Comparison of ENCODE assay signal across 16 cellular contexts in genomic region chr5:180153099-180153498, GRCh38. TPM values are rescaled to one million over a fixed set of nuclear protein-coding genes. Genes with fewer than 3 reads are reported as not detected.
DNase-seq lines count a peak whose midpoint lies in the region; ATAC-seq and TF ChIP-seq lines count a peak whose summit lies in the region.
"Had no signal": no experiment of that assay in that cellular context is flagged by ENCODE, and none has a peak within 500 bp of the region (broad histone marks: within the 10 kb centered on the region; RNA-seq: fewer than 3 reads in every experiment).

No MANE protein-coding gene starts in this region.

- no peak for ATAC-seq in HG03025 (IDR thresholded peaks at IDR 0.05; ENCODE audit: low FRiP score, unreplicated experiment)

- H3K9me3 Mint-ChIP-seq in osteocyte (ENCODE audit: unreplicated experiment), result peaks cover 9% of the 10 kb centered on the region

- H3K27ac ChIP-seq in esophagus muscularis mucosa (replicated peaks in 1 of 4), result no peak overlapping the region

- no peak for TF ChIP-seq EP300 in esophagus muscularis mucosa (IDR thresholded peaks at IDR 0.05)

- H3K27me3 Mint-ChIP-seq in osteocyte (ENCODE audit: unreplicated experiment), result peaks cover 9% of the 10 kb centered on the region

- no peaks in the 10 kb centered on the region for H3K36me3 Mint-ChIP-seq in osteocyte (ENCODE audit: unreplicated experiment)

- no peak for TF ChIP-seq POLR2A in esophagus muscularis mucosa (IDR thresholded peaks at IDR 0.05; ENCODE audit: low read depth)
- TF ChIP-seq POLR2A in lower leg skin (IDR thresholded peaks at IDR 0.05), result no peak

- no peaks in the 10 kb centered on the region for H3K4me1 Mint-ChIP-seq in osteocyte (ENCODE audit: unreplicated experiment)
- H3K4me1 Mint-ChIP-seq: CD4-positive, CD25-positive, alpha-beta regulatory T cell; CD8-positive, alpha-beta memory T cell had no signal

- 0% methylated on average over 1 of the region's 1 CpG for WGBS in esophagus muscularis mucosa
- 0% methylated on average over 1 of the region's 1 CpG for WGBS in lower leg skin, 2 donors

- no peaks in the 10 kb centered on the region for H3K27me3 ChIP-seq in esophagus muscularis mucosa

- H3K4me3 ChIP-seq in esophagus muscularis mucosa (no peak overlapping the region), lower leg skin (ENCODE audit: low read depth, poor library complexity, severe bottlenecking) (no peak overlapping the region)
- H3K4me3 ChIP-seq: HAP-1 had no signal

- no peak overlapping the region for H3K4me3 Mint-ChIP-seq in osteocyte (ENCODE audit: unreplicated experiment)
- H3K4me3 Mint-ChIP-seq: CD4-positive, CD25-positive, alpha-beta regulatory T cell; CD8-positive, alpha-beta memory T cell had no signal

- no peaks in the 10 kb centered on the region for H3K36me3 ChIP-seq in esophagus muscularis mucosa
- H3K36me3 ChIP-seq: BE2C, HAP-1 had no signal

- H3K4me1 ChIP-seq in esophagus muscularis mucosa, result no peaks in the 10 kb centered on the region
- H3K4me1 ChIP-seq: BE2C, HAP-1 had no signal

- DNase-seq in esophagus muscularis mucosa (ENCODE audit: extremely low spot score), result peak; percentile 87
- DNase-seq in lower leg skin (ENCODE audit: low spot score in 2 of 2), result peak; percentile 8 to 18
- DNase-seq in osteocyte (ENCODE audit: extremely low spot score, unreplicated experiment), result peak; percentile 57
- DNase-seq in germinal center (ENCODE audit: low spot score), result no peak
- no peak for DNase-seq in NCI-H1092 treated with DMSO at 0.1 percent for 48 hours (lab: John Stamatoyannopoulos, UW)
- DNase-seq: ACHN; BE2C; C1 segment of cervical spinal cord; CD4-positive, CD25-positive, alpha-beta regulatory T cell; CD8-positive, alpha-beta memory T cell; COR-L47; DMS 273 treated with DMSO at 0.1 percent for 48 hours; DMS53 had no signal

- H3K27ac Mint-ChIP-seq in osteocyte (ENCODE audit: unreplicated experiment), result no peak overlapping the region
- H3K27ac Mint-ChIP-seq: CD4-positive, CD25-positive, alpha-beta regulatory T cell; CD8-positive, alpha-beta memory T cell had no signal

- peaks cover 0 to 19% (median 5%) of the 10 kb centered on the region in 4 donors for H3K9me3 ChIP-seq in esophagus muscularis mucosa
- H3K9me3 ChIP-seq: BE2C, HAP-1 had no signal

- intact Hi-C loops in esophagus muscularis mucosa (cut with DNase I) (no loop called here), lower leg skin (cut with DNase I; ENCODE audit: low total_unique reads) (no loop called here)

- TF ChIP-seq CTCF in esophagus muscularis mucosa (IDR thresholded peaks at IDR 0.05), result no peak
- TF ChIP-seq CTCF in lower leg skin (IDR thresholded peaks at IDR 0.05), result no peak
- no peak for TF ChIP-seq CTCF in osteocyte (IDR thresholded peaks at IDR 0.05)

RNA-seq across cellular contexts. Expression of gene RASGEF1C, which starts 55.9 kb away (rescaled TPM):
- total RNA-seq in esophagus muscularis mucosa, result 1 to 10 TPM; 1.2 to 3.1 (median 2.5) TPM
- total RNA-seq in lower leg skin, result 1 to 10 TPM in 1 of 4 donors, under 1 TPM in 1, not detected in 2; 0.71 to 2.5 TPM
- not detected in 2 replicates for total RNA-seq in osteocyte
- total RNA-seq: CD4-positive, CD25-positive, alpha-beta regulatory T cell; CD8-positive, alpha-beta memory T cell; HT-29 had no signal

Comparison
In these comparisons a context has a peak if more than half of its experiments do, and no peak if none do; other contexts are left out.
1. DNase-seq: peak in esophagus muscularis mucosa (single experiment), lower leg skin (2 of 2) and osteocyte (single experiment); none in germinal center (single experiment) and NCI-H1092 treated with DMSO at 0.1 percent for 48 hours (single experiment).